Comparison of ENCODE assay signal across 1 cellular context in the genomic region with DNA sequence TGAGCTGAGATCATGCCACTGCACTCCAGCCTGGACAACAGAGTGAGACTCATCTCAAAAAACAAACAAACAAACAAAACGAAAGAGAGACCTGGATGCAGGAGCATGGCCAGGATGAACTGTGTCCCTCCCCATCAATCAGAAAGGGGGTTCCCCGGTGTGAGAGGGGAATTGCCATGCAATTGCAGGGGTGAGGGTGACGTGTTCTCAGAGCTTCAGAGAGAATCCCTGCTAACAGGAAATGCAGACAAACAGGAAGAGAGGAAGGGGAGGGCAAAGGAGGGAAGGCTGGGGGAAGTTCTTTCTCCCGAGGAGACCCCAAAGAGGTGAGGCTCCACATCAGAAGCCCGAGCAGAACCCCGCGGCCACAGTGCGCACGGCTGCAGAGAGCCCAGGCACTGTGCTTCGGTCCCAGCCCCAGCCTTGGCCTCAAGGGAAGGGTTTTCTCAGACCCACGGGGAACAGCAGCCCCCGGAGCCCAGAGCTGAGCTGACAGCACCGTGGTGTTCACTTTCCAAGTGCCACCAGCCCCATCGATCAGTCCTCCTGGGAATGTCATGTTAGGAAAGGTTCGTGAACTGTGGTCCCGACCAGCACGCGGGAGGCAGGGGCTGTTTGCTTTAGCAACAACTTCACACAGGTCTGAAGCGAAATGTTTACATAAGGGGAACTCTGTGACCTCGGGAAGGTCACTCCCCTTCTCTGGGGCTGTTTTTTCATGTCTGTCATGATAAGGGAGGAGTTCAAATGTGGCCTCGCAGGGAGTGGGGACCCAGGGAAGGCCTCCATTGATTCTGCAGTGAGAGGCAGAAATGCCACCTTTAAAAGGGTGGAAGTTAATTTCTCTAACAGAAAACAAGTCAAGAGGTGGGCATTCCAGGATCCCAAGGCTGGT.
TF ChIP-seq lines count a peak whose summit lies in the region.

No MANE protein-coding gene starts in this region.

TF ChIP-seq in HepG2, 621 proteins besides CTCF, POLR2A, EP300 and RAD21 (continued from another document and continues in another):
- TF ChIP-seq, protein P1, sequence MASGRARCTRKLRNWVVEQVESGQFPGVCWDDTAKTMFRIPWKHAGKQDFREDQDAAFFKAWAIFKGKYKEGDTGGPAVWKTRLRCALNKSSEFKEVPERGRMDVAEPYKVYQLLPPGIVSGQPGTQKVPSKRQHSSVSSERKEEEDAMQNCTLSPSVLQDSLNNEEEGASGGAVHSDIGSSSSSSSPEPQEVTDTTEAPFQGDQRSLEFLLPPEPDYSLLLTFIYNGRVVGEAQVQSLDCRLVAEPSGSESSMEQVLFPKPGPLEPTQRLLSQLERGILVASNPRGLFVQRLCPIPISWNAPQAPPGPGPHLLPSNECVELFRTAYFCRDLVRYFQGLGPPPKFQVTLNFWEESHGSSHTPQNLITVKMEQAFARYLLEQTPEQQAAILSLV (CRISPR knock-in tag; IDR thresholded peaks at IDR 0.05; ENCODE audit: borderline replicate concordance), result no peak
- TF ChIP-seq YEATS2 (CRISPR knock-in tag; IDR thresholded peaks at IDR 0.05; ENCODE audit: borderline replicate concordance), result peak; percentile 73; the same call in 1 of the 2 replicates
- TF ChIP-seq, protein P2, sequence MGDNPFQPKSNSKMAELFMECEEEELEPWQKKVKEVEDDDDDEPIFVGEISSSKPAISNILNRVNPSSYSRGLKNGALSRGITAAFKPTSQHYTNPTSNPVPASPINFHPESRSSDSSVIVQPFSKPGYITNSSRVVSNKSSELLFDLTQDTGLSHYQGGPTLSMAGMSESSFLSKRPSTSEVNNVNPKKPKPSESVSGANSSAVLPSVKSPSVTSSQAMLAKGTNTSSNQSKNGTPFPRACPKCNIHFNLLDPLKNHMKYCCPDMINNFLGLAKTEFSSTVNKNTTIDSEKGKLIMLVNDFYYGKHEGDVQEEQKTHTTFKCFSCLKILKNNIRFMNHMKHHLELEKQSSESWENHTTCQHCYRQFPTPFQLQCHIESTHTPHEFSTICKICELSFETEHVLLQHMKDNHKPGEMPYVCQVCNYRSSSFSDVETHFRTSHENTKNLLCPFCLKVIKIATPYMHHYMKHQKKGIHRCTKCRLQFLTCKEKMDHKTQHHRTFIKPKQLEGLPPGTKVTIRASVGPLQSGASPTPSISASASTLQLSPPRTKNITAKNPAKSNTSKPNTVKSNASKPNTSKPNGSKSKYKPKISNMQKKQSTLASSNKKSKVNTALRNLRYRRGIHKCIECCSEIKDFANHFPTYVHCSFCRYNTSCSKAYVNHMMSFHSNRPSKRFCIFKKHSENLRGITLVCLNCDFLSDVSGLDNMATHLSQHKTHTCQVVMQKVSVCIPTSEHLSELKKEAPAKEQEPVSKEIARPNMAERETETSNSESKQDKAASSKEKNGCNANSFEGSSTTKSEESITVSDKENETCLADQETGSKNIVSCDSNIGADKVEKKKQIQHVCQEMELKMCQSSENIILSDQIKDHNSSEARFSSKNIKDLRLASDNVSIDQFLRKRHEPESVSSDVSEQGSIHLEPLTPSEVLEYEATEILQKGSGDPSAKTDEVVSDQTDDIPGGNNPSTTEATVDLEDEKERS (CRISPR knock-in tag; IDR thresholded peaks at IDR 0.05), result peak; percentile 87
- TF ChIP-seq IRX3 (CRISPR knock-in tag; IDR thresholded peaks at IDR 0.05; ENCODE audit: borderline replicate concordance, low read depth), result peak; percentile 36; the same call in 1 of the 2 replicates
- TF ChIP-seq, protein P3, sequence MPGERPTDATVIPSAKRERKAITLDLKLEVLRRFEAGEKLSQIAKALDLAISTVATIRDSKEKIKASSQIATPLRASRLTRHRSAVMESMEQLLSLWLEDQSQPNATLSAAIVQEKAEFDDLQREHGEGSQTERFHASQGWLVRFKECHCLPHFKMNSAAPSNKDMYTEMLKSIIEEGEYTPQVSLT (CRISPR knock-in tag; IDR thresholded peaks at IDR 0.05; ENCODE audit: borderline replicate concordance, low read depth), result no peak
- TF ChIP-seq, protein P4, sequence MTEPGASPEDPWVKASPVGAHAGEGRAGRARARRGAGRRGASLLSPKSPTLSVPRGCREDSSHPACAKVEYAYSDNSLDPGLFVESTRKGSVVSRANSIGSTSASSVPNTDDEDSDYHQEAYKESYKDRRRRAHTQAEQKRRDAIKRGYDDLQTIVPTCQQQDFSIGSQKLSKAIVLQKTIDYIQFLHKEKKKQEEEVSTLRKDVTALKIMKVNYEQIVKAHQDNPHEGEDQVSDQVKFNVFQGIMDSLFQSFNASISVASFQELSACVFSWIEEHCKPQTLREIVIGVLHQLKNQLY (CRISPR knock-in tag; IDR thresholded peaks at IDR 0.05), result peak; percentile 99
- TF ChIP-seq ZNF354B (CRISPR knock-in tag; IDR thresholded peaks at IDR 0.05), result no peak
- TF ChIP-seq, protein P5, sequence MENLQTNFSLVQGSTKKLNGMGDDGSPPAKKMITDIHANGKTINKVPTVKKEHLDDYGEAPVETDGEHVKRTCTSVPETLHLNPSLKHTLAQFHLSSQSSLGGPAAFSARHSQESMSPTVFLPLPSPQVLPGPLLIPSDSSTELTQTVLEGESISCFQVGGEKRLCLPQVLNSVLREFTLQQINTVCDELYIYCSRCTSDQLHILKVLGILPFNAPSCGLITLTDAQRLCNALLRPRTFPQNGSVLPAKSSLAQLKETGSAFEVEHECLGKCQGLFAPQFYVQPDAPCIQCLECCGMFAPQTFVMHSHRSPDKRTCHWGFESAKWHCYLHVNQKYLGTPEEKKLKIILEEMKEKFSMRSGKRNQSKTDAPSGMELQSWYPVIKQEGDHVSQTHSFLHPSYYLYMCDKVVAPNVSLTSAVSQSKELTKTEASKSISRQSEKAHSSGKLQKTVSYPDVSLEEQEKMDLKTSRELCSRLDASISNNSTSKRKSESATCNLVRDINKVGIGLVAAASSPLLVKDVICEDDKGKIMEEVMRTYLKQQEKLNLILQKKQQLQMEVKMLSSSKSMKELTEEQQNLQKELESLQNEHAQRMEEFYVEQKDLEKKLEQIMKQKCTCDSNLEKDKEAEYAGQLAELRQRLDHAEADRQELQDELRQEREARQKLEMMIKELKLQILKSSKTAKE (CRISPR knock-in tag; IDR thresholded peaks at IDR 0.05; ENCODE audit: borderline replicate concordance), result peak; percentile 93
- TF ChIP-seq CHD4 (IDR thresholded peaks at IDR 0.05; ENCODE audit: borderline replicate concordance, low read length), result no peak
- TF ChIP-seq ZNF232 (CRISPR knock-in tag; IDR thresholded peaks at IDR 0.05; ENCODE audit: borderline replicate concordance), result peak; percentile 95; the same call in 1 of the 2 replicates
- no peak for TF ChIP-seq PLRG1 (conservative IDR thresholded peaks at IDR 0.05)
- TF ChIP-seq ZZZ3 (CRISPR knock-in tag; IDR thresholded peaks at IDR 0.05; ENCODE audit: borderline replicate concordance), result peak; percentile 38; the same call in 1 of the 2 replicates
- peak; percentile 98 for TF ChIP-seq KDM4B (CRISPR knock-in tag; IDR thresholded peaks at IDR 0.05)
- peak; percentile 91 for TF ChIP-seq PPARG (CRISPR knock-in tag; conservative IDR thresholded peaks at IDR 0.05)
- peak; percentile 55; the same call in 1 of the 2 replicates for TF ChIP-seq PHF8 (CRISPR knock-in tag; IDR thresholded peaks at IDR 0.05)
- no peak for TF ChIP-seq ZNF260 (CRISPR knock-in tag; IDR thresholded peaks at IDR 0.05; ENCODE audit: borderline replicate concordance, low read depth)
- TF ChIP-seq SCMH1 (CRISPR knock-in tag; IDR thresholded peaks at IDR 0.05; ENCODE audit: borderline replicate concordance), result no peak
- TF ChIP-seq RXRA (CRISPR knock-in tag; IDR thresholded peaks at IDR 0.05), result peak; percentile 99
- TF ChIP-seq, protein P6, sequence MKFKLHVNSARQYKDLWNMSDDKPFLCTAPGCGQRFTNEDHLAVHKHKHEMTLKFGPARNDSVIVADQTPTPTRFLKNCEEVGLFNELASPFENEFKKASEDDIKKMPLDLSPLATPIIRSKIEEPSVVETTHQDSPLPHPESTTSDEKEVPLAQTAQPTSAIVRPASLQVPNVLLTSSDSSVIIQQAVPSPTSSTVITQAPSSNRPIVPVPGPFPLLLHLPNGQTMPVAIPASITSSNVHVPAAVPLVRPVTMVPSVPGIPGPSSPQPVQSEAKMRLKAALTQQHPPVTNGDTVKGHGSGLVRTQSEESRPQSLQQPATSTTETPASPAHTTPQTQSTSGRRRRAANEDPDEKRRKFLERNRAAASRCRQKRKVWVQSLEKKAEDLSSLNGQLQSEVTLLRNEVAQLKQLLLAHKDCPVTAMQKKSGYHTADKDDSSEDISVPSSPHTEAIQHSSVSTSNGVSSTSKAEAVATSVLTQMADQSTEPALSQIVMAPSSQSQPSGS (CRISPR knock-in tag; IDR thresholded peaks at IDR 0.05), result peak; percentile 92
- TF ChIP-seq, protein P7, sequence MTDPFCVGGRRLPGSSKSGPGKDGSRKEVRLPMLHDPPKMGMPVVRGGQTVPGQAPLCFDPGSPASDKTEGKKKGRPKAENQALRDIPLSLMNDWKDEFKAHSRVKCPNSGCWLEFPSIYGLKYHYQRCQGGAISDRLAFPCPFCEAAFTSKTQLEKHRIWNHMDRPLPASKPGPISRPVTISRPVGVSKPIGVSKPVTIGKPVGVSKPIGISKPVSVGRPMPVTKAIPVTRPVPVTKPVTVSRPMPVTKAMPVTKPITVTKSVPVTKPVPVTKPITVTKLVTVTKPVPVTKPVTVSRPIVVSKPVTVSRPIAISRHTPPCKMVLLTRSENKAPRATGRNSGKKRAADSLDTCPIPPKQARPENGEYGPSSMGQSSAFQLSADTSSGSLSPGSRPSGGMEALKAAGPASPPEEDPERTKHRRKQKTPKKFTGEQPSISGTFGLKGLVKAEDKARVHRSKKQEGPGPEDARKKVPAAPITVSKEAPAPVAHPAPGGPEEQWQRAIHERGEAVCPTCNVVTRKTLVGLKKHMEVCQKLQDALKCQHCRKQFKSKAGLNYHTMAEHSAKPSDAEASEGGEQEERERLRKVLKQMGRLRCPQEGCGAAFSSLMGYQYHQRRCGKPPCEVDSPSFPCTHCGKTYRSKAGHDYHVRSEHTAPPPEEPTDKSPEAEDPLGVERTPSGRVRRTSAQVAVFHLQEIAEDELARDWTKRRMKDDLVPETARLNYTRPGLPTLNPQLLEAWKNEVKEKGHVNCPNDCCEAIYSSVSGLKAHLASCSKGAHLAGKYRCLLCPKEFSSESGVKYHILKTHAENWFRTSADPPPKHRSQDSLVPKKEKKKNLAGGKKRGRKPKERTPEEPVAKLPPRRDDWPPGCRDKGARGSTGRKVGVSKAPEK (CRISPR knock-in tag; IDR thresholded peaks at IDR 0.05; ENCODE audit: borderline replicate concordance), result no peak
- peak; percentile 58; the same call in 1 of the 2 replicates for TF ChIP-seq ZNF460 (CRISPR knock-in tag; IDR thresholded peaks at IDR 0.05; ENCODE audit: borderline replicate concordance)
- peak; percentile 93; the same call in 1 of the 2 replicates for TF ChIP-seq NAIF1 (CRISPR knock-in tag; IDR thresholded peaks at IDR 0.05; ENCODE audit: borderline replicate concordance)
- no peak for TF ChIP-seq RELA (CRISPR knock-in tag; IDR thresholded peaks at IDR 0.05)
- TF ChIP-seq, protein P8, sequence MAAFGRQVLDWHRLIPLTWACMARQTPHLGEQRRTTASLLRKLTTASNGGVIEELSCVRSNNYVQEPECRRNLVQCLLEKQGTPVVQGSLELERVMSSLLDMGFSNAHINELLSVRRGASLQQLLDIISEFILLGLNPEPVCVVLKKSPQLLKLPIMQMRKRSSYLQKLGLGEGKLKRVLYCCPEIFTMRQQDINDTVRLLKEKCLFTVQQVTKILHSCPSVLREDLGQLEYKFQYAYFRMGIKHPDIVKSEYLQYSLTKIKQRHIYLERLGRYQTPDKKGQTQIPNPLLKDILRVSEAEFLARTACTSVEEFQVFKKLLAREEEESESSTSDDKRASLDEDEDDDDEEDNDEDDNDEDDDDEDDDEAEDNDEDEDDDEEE (CRISPR knock-in tag; IDR thresholded peaks at IDR 0.05), result no peak; the same call in 1 of the 2 replicates
- TF ChIP-seq DNMT1 (CRISPR knock-in tag; IDR thresholded peaks at IDR 0.05), result 0 out of 2 replicates have a peak, but pooled peaks have one; percentile 20
- peak; percentile 63; the same call in 1 of the 2 replicates for TF ChIP-seq SIX1 (CRISPR knock-in tag; IDR thresholded peaks at IDR 0.05; ENCODE audit: borderline replicate concordance)
- no peak for TF ChIP-seq HES4 (CRISPR knock-in tag; IDR thresholded peaks at IDR 0.05; ENCODE audit: borderline replicate concordance)
- TF ChIP-seq, protein P9, sequence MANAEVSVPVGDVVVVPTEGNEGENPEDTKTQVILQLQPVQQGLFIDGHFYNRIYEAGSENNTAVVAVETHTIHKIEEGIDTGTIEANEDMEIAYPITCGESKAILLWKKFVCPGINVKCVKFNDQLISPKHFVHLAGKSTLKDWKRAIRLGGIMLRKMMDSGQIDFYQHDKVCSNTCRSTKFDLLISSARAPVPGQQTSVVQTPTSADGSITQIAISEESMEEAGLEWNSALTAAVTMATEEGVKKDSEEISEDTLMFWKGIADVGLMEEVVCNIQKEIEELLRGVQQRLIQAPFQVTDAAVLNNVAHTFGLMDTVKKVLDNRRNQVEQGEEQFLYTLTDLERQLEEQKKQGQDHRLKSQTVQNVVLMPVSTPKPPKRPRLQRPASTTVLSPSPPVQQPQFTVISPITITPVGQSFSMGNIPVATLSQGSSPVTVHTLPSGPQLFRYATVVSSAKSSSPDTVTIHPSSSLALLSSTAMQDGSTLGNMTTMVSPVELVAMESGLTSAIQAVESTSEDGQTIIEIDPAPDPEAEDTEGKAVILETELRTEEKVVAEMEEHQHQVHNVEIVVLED (CRISPR knock-in tag; IDR thresholded peaks at IDR 0.05; ENCODE audit: borderline replicate concordance), result peak; percentile 33; the same call in 1 of the 2 replicates
- TF ChIP-seq SP4 (CRISPR knock-in tag; IDR thresholded peaks at IDR 0.05), result peak; percentile 67
- TF ChIP-seq ZNF207 (IDR thresholded peaks at IDR 0.05; ENCODE audit: borderline replicate concordance), result no peak
- peak; percentile 81; the same call in 1 of the 2 replicates for TF ChIP-seq SPEN (CRISPR knock-in tag; IDR thresholded peaks at IDR 0.05; ENCODE audit: low read depth)
- no peak for TF ChIP-seq TRIM24 (CRISPR knock-in tag; IDR thresholded peaks at IDR 0.05)
- peak; percentile 86; the same call in 1 of the 2 replicates for TF ChIP-seq KDM1A (CRISPR knock-in tag; IDR thresholded peaks at IDR 0.05)
- TF ChIP-seq ETV5 (CRISPR knock-in tag; IDR thresholded peaks at IDR 0.05; ENCODE audit: borderline replicate concordance), result peak; percentile 81; the same call in 1 of the 2 replicates
- TF ChIP-seq BCL6 (CRISPR knock-in tag; IDR thresholded peaks at IDR 0.05), result peak; percentile 98
- peak; percentile 69; the same call in 1 of the 2 replicates for TF ChIP-seq TSC22D2 (CRISPR knock-in tag; IDR thresholded peaks at IDR 0.05; ENCODE audit: borderline replicate concordance)
- peak; percentile 81; the same call in 1 of the 2 replicates for TF ChIP-seq NFKBIZ (CRISPR knock-in tag; IDR thresholded peaks at IDR 0.05)
- TF ChIP-seq ZNF12 (CRISPR knock-in tag; IDR thresholded peaks at IDR 0.05), result peak; percentile 70
- peak; percentile 92 for TF ChIP-seq MED1 (CRISPR knock-in tag; IDR thresholded peaks at IDR 0.05)
- 0 out of 2 replicates have a peak, but pooled peaks have one; percentile 66 for TF ChIP-seq ZSCAN12 (CRISPR knock-in tag; IDR thresholded peaks at IDR 0.05)
- TF ChIP-seq XBP1 (CRISPR knock-in tag; IDR thresholded peaks at IDR 0.05), result 0 out of 2 replicates have a peak, but pooled peaks have one; percentile 68
- 0 out of 2 replicates have a peak, but pooled peaks have one; percentile 58 for TF ChIP-seq ZNF180 (CRISPR knock-in tag; IDR thresholded peaks at IDR 0.05; ENCODE audit: borderline replicate concordance, low read depth)
- no peak for TF ChIP-seq ZNF790 (CRISPR knock-in tag; IDR thresholded peaks at IDR 0.05; ENCODE audit: borderline replicate concordance)
- peak; percentile 97 for TF ChIP-seq KDM3A (CRISPR knock-in tag; IDR thresholded peaks at IDR 0.05; ENCODE audit: low read depth)
- peak; percentile 85; the same call in 1 of the 2 replicates for TF ChIP-seq MXD4 (CRISPR knock-in tag; IDR thresholded peaks at IDR 0.05)
